In genomic region chr3:159922861-159923312, GRCh38 we compare ENCODE assay signal across 1 cellular context.
TF ChIP-seq lines count a peak whose summit lies in the region.

No MANE protein-coding gene starts in this region.

TF ChIP-seq in GM12878, 131 proteins besides CTCF, POLR2A, EP300 and RAD21 (continued from another document and continues in another):
- TF ChIP-seq PRDM15 (CRISPR knock-in tag; IDR thresholded peaks at IDR 0.05) (no peak), MEF2A (IDR thresholded peaks at IDR 0.05; ENCODE audit: insufficient read depth, low read depth, low read length) (0 out of 2 replicates have a peak, but pooled peaks have one; percentile 33), USF1 (IDR thresholded peaks at IDR 0.05; ENCODE audit: borderline replicate concordance, extremely low read length, insufficient read depth, low read depth, low read length) (no peak), JUND (IDR thresholded peaks at IDR 0.05; ENCODE audit: low read depth, low read length) (no peak), MTA2 (IDR thresholded peaks at IDR 0.05; ENCODE audit: low read depth) (peak; percentile 48; the same call in 1 of the 2 replicates), NFIC (IDR thresholded peaks at IDR 0.05; ENCODE audit: low read depth, low read length) (peak; percentile 62; the same call in 1 of the 2 replicates), MXI1 (IDR thresholded peaks at IDR 0.05; ENCODE audit: low read depth, low read length) (peak; percentile 78), RBBP5 (conservative IDR thresholded peaks at IDR 0.05) (no peak), RELB (IDR thresholded peaks at IDR 0.05; ENCODE audit: low read depth) (peak; percentile 65; the same call in 1 of the 2 replicates), NBN (IDR thresholded peaks at IDR 0.05) (peak; percentile 75), HDAC6 (IDR thresholded peaks at IDR 0.05; ENCODE audit: unreplicated experiment) (no peak), SMC3 (IDR thresholded peaks at IDR 0.05; ENCODE audit: borderline replicate concordance, low read length) (no peak), SP1 (IDR thresholded peaks at IDR 0.05; ENCODE audit: low read depth, low read length) (peak; percentile 22), MLLT1 (IDR thresholded peaks at IDR 0.05) (peak; percentile 56), BCL11A (IDR thresholded peaks at IDR 0.05; ENCODE audit: low read depth, low read length) (peak; percentile 68), HDGF (IDR thresholded peaks at IDR 0.05) (peak; percentile 53; the same call in 1 of the 2 replicates), BRCA1 (IDR thresholded peaks at IDR 0.05; ENCODE audit: low read depth, low read length) (no peak), NRF1 (conservative IDR thresholded peaks at IDR 0.05; ENCODE audit: low read depth, low read length) (no peak), RUNX3 (IDR thresholded peaks at IDR 0.05; ENCODE audit: low read length) (peak; percentile 78), NFXL1 (IDR thresholded peaks at IDR 0.05; ENCODE audit: borderline replicate concordance) (no peak), HCFC1 (IDR thresholded peaks at IDR 0.05; ENCODE audit: low read length) (no peak), NFYA (IDR thresholded peaks at IDR 0.05; ENCODE audit: borderline replicate concordance, low read depth, low read length) (no peak), HSF1 (IDR thresholded peaks at IDR 0.05; ENCODE audit: low read depth, low read length) (no peak), SIN3A (IDR thresholded peaks at IDR 0.05; ENCODE audit: low read depth, low read length) (no peak), CBFB (IDR thresholded peaks at IDR 0.05; ENCODE audit: low read depth) (no peak), KLF5 (IDR thresholded peaks at IDR 0.05; ENCODE audit: partially characterized antibody) (no peak), POLR2AphosphoS5 (IDR thresholded peaks at IDR 0.05; ENCODE audit: low read length) (no peak), POLR2AphosphoS2 (IDR thresholded peaks at IDR 0.05; ENCODE audit: low read depth, low read length) (no peak), HDAC2 (IDR thresholded peaks at IDR 0.05) (no peak), IRF4 (IDR thresholded peaks at IDR 0.05; ENCODE audit: low read depth, low read length) (peak; percentile 76; the same call in 1 of the 2 replicates), MYC (IDR thresholded peaks at IDR 0.05; ENCODE audit: insufficient read depth, insufficient read length, insufficient replicate concordance, low read length, severe bottlenecking) (peak; percentile 34)
- TF ChIP-seq, protein P1, sequence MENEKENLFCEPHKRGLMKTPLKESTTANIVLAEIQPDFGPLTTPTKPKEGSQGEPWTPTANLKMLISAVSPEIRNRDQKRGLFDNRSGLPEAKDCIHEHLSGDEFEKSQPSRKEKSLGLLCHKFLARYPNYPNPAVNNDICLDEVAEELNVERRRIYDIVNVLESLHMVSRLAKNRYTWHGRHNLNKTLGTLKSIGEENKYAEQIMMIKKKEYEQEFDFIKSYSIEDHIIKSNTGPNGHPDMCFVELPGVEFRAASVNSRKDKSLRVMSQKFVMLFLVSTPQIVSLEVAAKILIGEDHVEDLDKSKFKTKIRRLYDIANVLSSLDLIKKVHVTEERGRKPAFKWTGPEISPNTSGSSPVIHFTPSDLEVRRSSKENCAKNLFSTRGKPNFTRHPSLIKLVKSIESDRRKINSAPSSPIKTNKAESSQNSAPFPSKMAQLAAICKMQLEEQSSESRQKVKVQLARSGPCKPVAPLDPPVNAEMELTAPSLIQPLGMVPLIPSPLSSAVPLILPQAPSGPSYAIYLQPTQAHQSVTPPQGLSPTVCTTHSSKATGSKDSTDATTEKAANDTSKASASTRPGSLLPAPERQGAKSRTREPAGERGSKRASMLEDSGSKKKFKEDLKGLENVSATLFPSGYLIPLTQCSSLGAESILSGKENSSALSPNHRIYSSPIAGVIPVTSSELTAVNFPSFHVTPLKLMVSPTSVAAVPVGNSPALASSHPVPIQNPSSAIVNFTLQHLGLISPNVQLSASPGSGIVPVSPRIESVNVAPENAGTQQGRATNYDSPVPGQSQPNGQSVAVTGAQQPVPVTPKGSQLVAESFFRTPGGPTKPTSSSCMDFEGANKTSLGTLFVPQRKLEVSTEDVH (IDR thresholded peaks at IDR 0.05; ENCODE audit: low read depth, partially characterized antibody): no peak
- TF ChIP-seq, protein P2, sequence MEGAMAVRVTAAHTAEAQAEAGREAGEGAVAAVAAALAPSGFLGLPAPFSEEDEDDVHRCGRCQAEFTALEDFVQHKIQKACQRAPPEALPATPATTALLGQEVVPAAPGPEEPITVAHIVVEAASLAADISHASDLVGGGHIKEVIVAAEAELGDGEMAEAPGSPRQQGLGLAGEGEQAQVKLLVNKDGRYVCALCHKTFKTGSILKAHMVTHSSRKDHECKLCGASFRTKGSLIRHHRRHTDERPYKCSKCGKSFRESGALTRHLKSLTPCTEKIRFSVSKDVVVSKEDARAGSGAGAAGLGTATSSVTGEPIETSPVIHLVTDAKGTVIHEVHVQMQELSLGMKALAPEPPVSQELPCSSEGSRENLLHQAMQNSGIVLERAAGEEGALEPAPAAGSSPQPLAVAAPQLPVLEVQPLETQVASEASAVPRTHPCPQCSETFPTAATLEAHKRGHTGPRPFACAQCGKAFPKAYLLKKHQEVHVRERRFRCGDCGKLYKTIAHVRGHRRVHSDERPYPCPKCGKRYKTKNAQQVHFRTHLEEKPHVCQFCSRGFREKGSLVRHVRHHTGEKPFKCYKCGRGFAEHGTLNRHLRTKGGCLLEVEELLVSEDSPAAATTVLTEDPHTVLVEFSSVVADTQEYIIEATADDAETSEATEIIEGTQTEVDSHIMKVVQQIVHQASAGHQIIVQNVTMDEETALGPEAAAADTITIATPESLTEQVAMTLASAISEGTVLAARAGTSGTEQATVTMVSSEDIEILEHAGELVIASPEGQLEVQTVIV (IDR thresholded peaks at IDR 0.05; ENCODE audit: borderline replicate concordance, partially characterized antibody): no peak
- TF ChIP-seq, protein P3, sequence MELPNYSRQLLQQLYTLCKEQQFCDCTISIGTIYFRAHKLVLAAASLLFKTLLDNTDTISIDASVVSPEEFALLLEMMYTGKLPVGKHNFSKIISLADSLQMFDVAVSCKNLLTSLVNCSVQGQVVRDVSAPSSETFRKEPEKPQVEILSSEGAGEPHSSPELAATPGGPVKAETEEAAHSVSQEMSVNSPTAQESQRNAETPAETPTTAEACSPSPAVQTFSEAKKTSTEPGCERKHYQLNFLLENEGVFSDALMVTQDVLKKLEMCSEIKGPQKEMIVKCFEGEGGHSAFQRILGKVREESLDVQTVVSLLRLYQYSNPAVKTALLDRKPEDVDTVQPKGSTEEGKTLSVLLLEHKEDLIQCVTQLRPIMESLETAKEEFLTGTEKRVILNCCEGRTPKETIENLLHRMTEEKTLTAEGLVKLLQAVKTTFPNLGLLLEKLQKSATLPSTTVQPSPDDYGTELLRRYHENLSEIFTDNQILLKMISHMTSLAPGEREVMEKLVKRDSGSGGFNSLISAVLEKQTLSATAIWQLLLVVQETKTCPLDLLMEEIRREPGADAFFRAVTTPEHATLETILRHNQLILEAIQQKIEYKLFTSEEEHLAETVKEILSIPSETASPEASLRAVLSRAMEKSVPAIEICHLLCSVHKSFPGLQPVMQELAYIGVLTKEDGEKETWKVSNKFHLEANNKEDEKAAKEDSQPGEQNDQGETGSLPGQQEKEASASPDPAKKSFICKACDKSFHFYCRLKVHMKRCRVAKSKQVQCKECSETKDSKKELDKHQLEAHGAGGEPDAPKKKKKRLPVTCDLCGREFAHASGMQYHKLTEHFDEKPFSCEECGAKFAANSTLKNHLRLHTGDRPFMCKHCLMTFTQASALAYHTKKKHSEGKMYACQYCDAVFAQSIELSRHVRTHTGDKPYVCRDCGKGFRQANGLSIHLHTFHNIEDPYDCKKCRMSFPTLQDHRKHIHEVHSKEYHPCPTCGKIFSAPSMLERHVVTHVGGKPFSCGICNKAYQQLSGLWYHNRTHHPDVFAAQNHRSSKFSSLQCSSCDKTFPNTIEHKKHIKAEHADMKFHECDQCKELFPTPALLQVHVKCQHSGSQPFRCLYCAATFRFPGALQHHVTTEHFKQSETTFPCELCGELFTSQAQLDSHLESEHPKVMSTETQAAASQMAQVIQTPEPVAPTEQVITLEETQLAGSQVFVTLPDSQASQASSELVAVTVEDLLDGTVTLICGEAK (IDR thresholded peaks at IDR 0.05; ENCODE audit: borderline replicate concordance): no peak
- TF ChIP-seq, protein P4, sequence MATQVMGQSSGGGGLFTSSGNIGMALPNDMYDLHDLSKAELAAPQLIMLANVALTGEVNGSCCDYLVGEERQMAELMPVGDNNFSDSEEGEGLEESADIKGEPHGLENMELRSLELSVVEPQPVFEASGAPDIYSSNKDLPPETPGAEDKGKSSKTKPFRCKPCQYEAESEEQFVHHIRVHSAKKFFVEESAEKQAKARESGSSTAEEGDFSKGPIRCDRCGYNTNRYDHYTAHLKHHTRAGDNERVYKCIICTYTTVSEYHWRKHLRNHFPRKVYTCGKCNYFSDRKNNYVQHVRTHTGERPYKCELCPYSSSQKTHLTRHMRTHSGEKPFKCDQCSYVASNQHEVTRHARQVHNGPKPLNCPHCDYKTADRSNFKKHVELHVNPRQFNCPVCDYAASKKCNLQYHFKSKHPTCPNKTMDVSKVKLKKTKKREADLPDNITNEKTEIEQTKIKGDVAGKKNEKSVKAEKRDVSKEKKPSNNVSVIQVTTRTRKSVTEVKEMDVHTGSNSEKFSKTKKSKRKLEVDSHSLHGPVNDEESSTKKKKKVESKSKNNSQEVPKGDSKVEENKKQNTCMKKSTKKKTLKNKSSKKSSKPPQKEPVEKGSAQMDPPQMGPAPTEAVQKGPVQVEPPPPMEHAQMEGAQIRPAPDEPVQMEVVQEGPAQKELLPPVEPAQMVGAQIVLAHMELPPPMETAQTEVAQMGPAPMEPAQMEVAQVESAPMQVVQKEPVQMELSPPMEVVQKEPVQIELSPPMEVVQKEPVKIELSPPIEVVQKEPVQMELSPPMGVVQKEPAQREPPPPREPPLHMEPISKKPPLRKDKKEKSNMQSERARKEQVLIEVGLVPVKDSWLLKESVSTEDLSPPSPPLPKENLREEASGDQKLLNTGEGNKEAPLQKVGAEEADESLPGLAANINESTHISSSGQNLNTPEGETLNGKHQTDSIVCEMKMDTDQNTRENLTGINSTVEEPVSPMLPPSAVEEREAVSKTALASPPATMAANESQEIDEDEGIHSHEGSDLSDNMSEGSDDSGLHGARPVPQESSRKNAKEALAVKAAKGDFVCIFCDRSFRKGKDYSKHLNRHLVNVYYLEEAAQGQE (IDR thresholded peaks at IDR 0.05; ENCODE audit: low read depth, low read length): no peak
